1 cellular context compared by ENCODE assay signal in the genomic region with DNA sequence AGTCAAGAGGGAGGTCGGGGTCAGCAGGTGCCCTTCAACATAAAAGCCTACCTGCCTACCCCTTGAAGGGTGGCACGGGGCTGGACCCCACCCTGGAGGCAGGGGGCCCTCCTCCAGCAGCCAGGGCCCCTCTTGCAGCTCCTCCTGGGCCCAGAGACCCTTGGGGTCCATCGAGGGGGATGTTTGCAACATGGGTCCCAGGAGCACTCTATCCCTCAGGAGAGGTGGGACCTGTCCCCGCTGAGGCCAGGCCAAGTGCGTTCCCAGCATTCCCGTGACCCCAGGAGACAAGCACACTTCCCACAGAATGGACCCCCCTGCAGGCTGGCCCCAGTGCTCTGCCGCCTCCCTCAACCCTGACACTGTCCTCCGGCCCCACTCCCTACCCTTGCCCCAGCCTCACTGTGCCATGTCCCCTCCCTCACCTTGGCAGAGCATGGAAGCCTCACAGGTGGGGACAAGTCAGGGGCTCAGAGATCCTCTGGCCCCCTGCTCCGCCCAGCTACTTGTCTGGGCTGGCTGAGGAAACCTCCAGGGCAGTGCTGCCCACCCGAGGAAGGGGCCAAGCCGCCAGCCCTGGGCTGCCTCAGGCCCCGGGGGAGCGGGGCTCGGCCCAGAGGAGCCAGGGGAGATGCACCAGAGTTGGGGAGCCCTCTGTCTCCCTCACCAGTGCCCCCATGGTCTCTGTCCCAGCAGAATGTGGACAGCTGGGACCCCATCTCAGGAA.
TF ChIP-seq lines count a peak whose summit lies in the region.

No MANE protein-coding gene starts in this region.

TF ChIP-seq in HepG2, 621 proteins besides CTCF, POLR2A, EP300 and RAD21:
- TF ChIP-seq PHF21A (CRISPR knock-in tag; IDR thresholded peaks at IDR 0.05) (no peak), TAF1 (CRISPR knock-in tag; IDR thresholded peaks at IDR 0.05) (0 out of 2 replicates have a peak, but pooled peaks have one; percentile 7), CENPT (CRISPR knock-in tag; IDR thresholded peaks at IDR 0.05; ENCODE audit: low read depth) (no peak)
